In the genomic region with DNA sequence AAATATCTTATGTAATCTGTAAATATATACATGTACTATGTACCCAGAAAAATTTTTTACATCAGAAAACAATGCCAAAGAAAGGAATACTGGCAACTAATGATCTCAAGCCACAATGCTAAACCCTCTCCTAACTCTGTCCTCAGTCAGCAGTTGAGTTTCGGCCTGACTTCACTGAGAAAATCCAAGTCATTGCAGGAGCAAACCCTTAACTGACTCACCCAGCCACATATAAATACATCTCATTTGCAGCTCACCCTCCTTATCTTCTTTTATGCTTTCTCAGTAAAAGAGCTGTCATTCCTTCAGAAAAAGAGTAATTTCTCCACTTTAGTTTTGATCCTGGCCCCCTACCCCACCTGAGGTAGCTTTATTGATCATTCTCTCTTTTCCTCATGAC, we compare ENCODE assay signal across 22 cellular contexts.
"Had no signal": no experiment of that assay in that cellular context is flagged by ENCODE, and none has a peak within 500 bp of the region (broad histone marks: within the 10 kb centered on the region; RNA-seq: fewer than 3 reads in every experiment).

No MANE protein-coding gene starts in this region.

- H3K4me3 ChIP-seq: colonic mucosa, heart left ventricle, mucosa of descending colon, spleen, testis, tibial nerve had no signal

- H3K27ac ChIP-seq: colonic mucosa, heart left ventricle, neutrophil, spleen, tibial nerve had no signal

- H3K27ac Mint-ChIP-seq: endodermal cell; naive thymus-derived CD8-positive, alpha-beta T cell; stimulated activated memory B cell treated with anti-CD40 and anti-IgM and Interleukin-4, amounts not matched to agents 10 μg/mL and 1 μg/mL and 100 μg/mL, for 72 hours; stimulated activated naive CD8-positive, alpha-beta T cell treated with anti-CD3 and anti-CD28 coated beads, Interleukin-15, Interleukin-2, amounts not matched to agents 100 ng/mL and 50 ng/mL, for 24 hours had no signal

- ATAC-seq: heart left ventricle; left lobe of liver; mucosa of descending colon; naive thymus-derived CD8-positive, alpha-beta T cell; sciatic nerve; stimulated activated memory B cell treated with anti-CD40 and anti-IgM and Interleukin-4, amounts not matched to agents 10 μg/mL and 1 μg/mL and 100 μg/mL, for 72 hours had no signal

- H3K4me1 ChIP-seq: colonic mucosa, heart left ventricle, spleen, testis had no signal

- H3K4me3 Mint-ChIP-seq: endodermal cell; naive thymus-derived CD8-positive, alpha-beta T cell; stimulated activated memory B cell treated with anti-CD40 and anti-IgM and Interleukin-4, amounts not matched to agents 10 μg/mL and 1 μg/mL and 100 μg/mL, for 72 hours; stimulated activated naive CD8-positive, alpha-beta T cell treated with anti-CD3 and anti-CD28 coated beads, Interleukin-15, Interleukin-2, amounts not matched to agents 100 ng/mL and 50 ng/mL, for 24 hours had no signal

- H3K36me3 ChIP-seq: colonic mucosa, heart left ventricle, neutrophil, spleen, tibial nerve had no signal

- H3K9me3 ChIP-seq: colonic mucosa, mucosa of descending colon, neutrophil, testis had no signal

- DNase-seq: colonic mucosa; dermis blood vessel endothelial cell; effector CD4-positive, alpha-beta T cell; endodermal cell; erythroblast; heart left ventricle; hypothalamus; islet precursor cell; mucosa of descending colon; naive thymus-derived CD8-positive, alpha-beta T cell; posterior cingulate gyrus; spleen; stimulated activated CD4-positive, alpha-beta T cell treated with anti-CD3 and anti-CD28 coated beads, Interleukin-15, amount 100 ng/mL, for 24 hours; stimulated activated CD4-positive, alpha-beta T cell treated with anti-CD3 and anti-CD28 coated beads, Interleukin-1b, Interleukin-23, amount 100 ng/mL, for 48 hours; stimulated activated CD4-positive, alpha-beta T cell treated with anti-CD3 and anti-CD28 coated beads, Interleukin-4, amount 100 ng/mL, for 24 hours; testis had no signal

- H3K4me1 Mint-ChIP-seq: endodermal cell; naive thymus-derived CD8-positive, alpha-beta T cell; stimulated activated memory B cell treated with anti-CD40 and anti-IgM and Interleukin-4, amounts not matched to agents 10 μg/mL and 1 μg/mL and 100 μg/mL, for 72 hours had no signal

- H3K27me3 ChIP-seq: colonic mucosa, neutrophil, testis, tibial nerve had no signal
